In genomic region chr5:119452373-119453044, GRCh38 we compare ENCODE assay signal across 1 cellular context.
A peak's percentile ranks its signal among the peaks of the same experiment; 100 is the strongest.
TF ChIP-seq lines count a peak whose summit lies in the region.

Gene HSD17B4, plus strand, starts transcription at chr5:119452497. Its CDS starts 79 bp downstream, at chr5:119452576.

TF ChIP-seq in HepG2, 621 proteins besides CTCF, POLR2A, EP300 and RAD21 (continued from another document and continues in another):
- TF ChIP-seq ZNF883 (CRISPR knock-in tag; IDR thresholded peaks at IDR 0.05; ENCODE audit: not compliant biosample characterization) (peak; percentile 68), TFDP2 (CRISPR knock-in tag; IDR thresholded peaks at IDR 0.05) (peak; percentile 71), ZNF558 (CRISPR knock-in tag; IDR thresholded peaks at IDR 0.05; ENCODE audit: borderline replicate concordance) (peak; percentile 70), RXRB (CRISPR knock-in tag; IDR thresholded peaks at IDR 0.05; ENCODE audit: borderline replicate concordance) (peak; percentile 100), ELF1 (CRISPR knock-in tag; IDR thresholded peaks at IDR 0.05) (peak; percentile 52; the same call in 1 of the 2 replicates), MAX (IDR thresholded peaks at IDR 0.05) (peak; percentile 62; the same call in 1 of the 2 replicates), ZNF276 (CRISPR knock-in tag; IDR thresholded peaks at IDR 0.05; ENCODE audit: low read depth) (no peak), JDP2 (CRISPR knock-in tag; IDR thresholded peaks at IDR 0.05; ENCODE audit: borderline replicate concordance) (peak; percentile 72; the same call in 1 of the 2 replicates), ESRRA (CRISPR knock-in tag; IDR thresholded peaks at IDR 0.05; ENCODE audit: low read depth) (peak; percentile 55; the same call in 1 of the 2 replicates), FOSL1 (CRISPR knock-in tag; IDR thresholded peaks at IDR 0.05; ENCODE audit: borderline replicate concordance) (no peak), TRIM24 (CRISPR knock-in tag; IDR thresholded peaks at IDR 0.05) (no peak), RNF2 (conservative IDR thresholded peaks at IDR 0.05; ENCODE audit: low read depth) (no peak; the same call in 1 of the 2 replicates), ZNF777 (CRISPR knock-in tag; IDR thresholded peaks at IDR 0.05) (peak; percentile 84), ZNF761 (CRISPR knock-in tag; conservative IDR thresholded peaks at IDR 0.05) (peak; percentile 71; the same call in 1 of the 2 replicates), SAFB2 (CRISPR knock-in tag; IDR thresholded peaks at IDR 0.05; ENCODE audit: borderline replicate concordance, low read depth) (0 out of 2 replicates have a peak, but pooled peaks have one; percentile 46), THRA (CRISPR knock-in tag; IDR thresholded peaks at IDR 0.05; ENCODE audit: borderline replicate concordance) (peak; percentile 46; the same call in 1 of the 2 replicates), SRSF9 (IDR thresholded peaks at IDR 0.05; ENCODE audit: borderline replicate concordance, insufficient read depth, low read depth, low read length, poor library complexity, severe bottlenecking) (no peak), ATF7-NPFF (CRISPR knock-in tag; IDR thresholded peaks at IDR 0.05; ENCODE audit: low read depth) (peak; percentile 51), ZNF747 (CRISPR knock-in tag; IDR thresholded peaks at IDR 0.05; ENCODE audit: borderline replicate concordance) (no peak), CBX1 (IDR thresholded peaks at IDR 0.05; ENCODE audit: low read depth) (no peak), PAX8 (CRISPR knock-in tag; IDR thresholded peaks at IDR 0.05; ENCODE audit: borderline replicate concordance) (0 out of 2 replicates have a peak, but pooled peaks have one; percentile 12), NCOA1 (CRISPR knock-in tag; IDR thresholded peaks at IDR 0.05) (peak; percentile 90), JUN (CRISPR knock-in tag; IDR thresholded peaks at IDR 0.05) (peak; percentile 47; the same call in 1 of the 2 replicates), ZNF460 (CRISPR knock-in tag; IDR thresholded peaks at IDR 0.05; ENCODE audit: borderline replicate concordance) (no peak), PAXIP1 (CRISPR knock-in tag; conservative IDR thresholded peaks at IDR 0.05) (peak; percentile 95), MTERF4 (CRISPR knock-in tag; IDR thresholded peaks at IDR 0.05) (0 out of 2 replicates have a peak, but pooled peaks have one; percentile 78), YEATS4 (CRISPR knock-in tag; IDR thresholded peaks at IDR 0.05; ENCODE audit: borderline replicate concordance) (peak; percentile 80), YY1 (IDR thresholded peaks at IDR 0.05; ENCODE audit: insufficient read depth, insufficient replicate concordance, low read depth, low read length) (peak; percentile 74), REST (IDR thresholded peaks at IDR 0.05; ENCODE audit: borderline replicate concordance in 1 of 2, low read depth in 1 of 2, low read length in 2 of 2) (peak in 1 of 2 experiments; percentile 46; a peak in 1 of 4 replicates), AGO2 (optimal IDR thresholded peaks at IDR 0.05; ENCODE audit: low read depth, low read length) (peak; percentile 85), KAT7 (CRISPR knock-in tag; IDR thresholded peaks at IDR 0.05; ENCODE audit: borderline replicate concordance) (peak; percentile 59; the same call in 1 of the 2 replicates), HNF4A (CRISPR knock-in tag; IDR thresholded peaks at IDR 0.05) (peak; percentile 92), SIN3A (IDR thresholded peaks at IDR 0.05; ENCODE audit: borderline replicate concordance, low read depth, low read length) (peak; percentile 52; the same call in 1 of the 2 replicates), DRAP1 (CRISPR knock-in tag; IDR thresholded peaks at IDR 0.05) (0 out of 2 replicates have a peak, but pooled peaks have one; percentile 22), ZNF720 (CRISPR knock-in tag; IDR thresholded peaks at IDR 0.05) (no peak), FOXJ3 (CRISPR knock-in tag; IDR thresholded peaks at IDR 0.05; ENCODE audit: borderline replicate concordance) (peak; percentile 91), MIXL1 (CRISPR knock-in tag; IDR thresholded peaks at IDR 0.05) (peak; percentile 92; the same call in 1 of the 2 replicates), EEA1 (CRISPR knock-in tag; IDR thresholded peaks at IDR 0.05; ENCODE audit: borderline replicate concordance) (peak; percentile 40; the same call in 1 of the 2 replicates), FOSL2 (CRISPR knock-in tag; IDR thresholded peaks at IDR 0.05) (peak; percentile 47; the same call in 1 of the 2 replicates), RBAK (CRISPR knock-in tag; IDR thresholded peaks at IDR 0.05) (no peak), PHF21A (CRISPR knock-in tag; IDR thresholded peaks at IDR 0.05) (peak; percentile 94), NCOR1 (IDR thresholded peaks at IDR 0.05; ENCODE audit: borderline replicate concordance, low read length) (peak; percentile 89; the same call in 1 of the 2 replicates), THAP8 (CRISPR knock-in tag; IDR thresholded peaks at IDR 0.05; ENCODE audit: borderline replicate concordance) (no peak; the same call in 1 of the 2 replicates), ZNF644 (CRISPR knock-in tag; IDR thresholded peaks at IDR 0.05; ENCODE audit: low read depth) (peak; percentile 81; the same call in 1 of the 2 replicates), ATF4 (CRISPR knock-in tag; IDR thresholded peaks at IDR 0.05) (0 out of 4 replicates have a peak, but pooled peaks of 1 of the 2 experiments have one; percentile 35), DMAP1 (CRISPR knock-in tag; IDR thresholded peaks at IDR 0.05) (peak; percentile 81), SAP130 (CRISPR knock-in tag; IDR thresholded peaks at IDR 0.05; ENCODE audit: low read depth) (peak; percentile 77), MYC (CRISPR knock-in tag; IDR thresholded peaks at IDR 0.05; ENCODE audit: borderline replicate concordance) (peak; percentile 23; the same call in 1 of the 2 replicates), HDAC2 (CRISPR knock-in tag; IDR thresholded peaks at IDR 0.05) (peak; percentile 30; the same call in 1 of the 2 replicates), THAP11 (CRISPR knock-in tag; IDR thresholded peaks at IDR 0.05) (peak; percentile 97)
